17 cellular contexts compared by ENCODE assay signal in the genomic region with DNA sequence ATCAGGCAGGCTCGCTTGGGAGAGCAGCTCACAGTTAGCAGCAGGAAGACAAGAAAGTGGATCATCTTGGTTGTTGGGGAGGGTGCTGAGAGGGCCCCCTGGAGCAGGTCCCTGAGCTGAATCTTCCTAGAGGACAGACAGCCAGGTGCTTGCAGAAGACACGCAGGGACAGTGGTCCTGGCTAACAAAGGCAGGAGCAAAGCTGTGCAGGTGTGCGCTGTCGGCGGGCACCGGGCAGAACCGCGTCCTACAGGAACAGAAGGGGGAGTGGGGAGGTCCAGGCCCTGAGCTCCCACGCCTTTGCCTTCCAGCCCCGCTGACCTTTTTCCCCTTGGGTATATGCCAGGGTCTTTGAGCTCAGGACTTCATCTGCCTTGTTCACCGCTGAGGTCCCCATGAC. TPM values are rescaled to one million over a fixed set of nuclear protein-coding genes. Genes with fewer than 3 reads are reported as not detected.
A peak's percentile ranks its signal among the peaks of the same experiment; 100 is the strongest.
DNase-seq lines count a peak whose midpoint lies in the region; ATAC-seq and TF ChIP-seq lines count a peak whose summit lies in the region.
"Had no signal": no experiment of that assay in that cellular context is flagged by ENCODE, and none has a peak within 500 bp of the region (broad histone marks: within the 10 kb centered on the region; RNA-seq: fewer than 3 reads in every experiment).

No MANE protein-coding gene starts in this region.

- ATAC-seq in Right ventricle myocardium superior (ENCODE audit: poor library complexity), result peak; percentile 16
- no peak for ATAC-seq in left cardiac atrium
- ATAC-seq in lower lobe of right lung, result no peak
- ATAC-seq in stimulated activated naive B cell treated with anti-CD40 and anti-IgM and Interleukin-4, amounts not matched to agents 10 μg/mL and 1 μg/mL and 100 μg/mL, for 72 hours (replicated peaks), result no peak
- no peak for ATAC-seq in GM19035 (IDR thresholded peaks at IDR 0.05; ENCODE audit: unreplicated experiment)
- ATAC-seq: K562 had no signal

- peaks cover 19% of the 10 kb centered on the region for H3K4me1 ChIP-seq in lower lobe of right lung

- no peak for TF ChIP-seq CTCF in lower lobe of right lung (IDR thresholded peaks at IDR 0.05)

- no peaks in the 10 kb centered on the region for H3K9me3 ChIP-seq in lower lobe of right lung
- H3K9me3 ChIP-seq: heart right ventricle had no signal

- H3K27me3 ChIP-seq in lower lobe of right lung (ENCODE audit: low read depth), result no peaks in the 10 kb centered on the region
- H3K27me3 ChIP-seq: heart right ventricle had no signal

- H3K4me3 Mint-ChIP-seq in stimulated activated naive B cell treated with anti-CD40 and anti-IgM and Interleukin-4, amounts not matched to agents 10 μg/mL and 1 μg/mL and 100 μg/mL, for 72 hours, result no peak overlapping the region
- H3K4me3 Mint-ChIP-seq: endodermal cell had no signal

- H3K9me3 Mint-ChIP-seq in stimulated activated naive B cell treated with anti-CD40 and anti-IgM and Interleukin-4, amounts not matched to agents 10 μg/mL and 1 μg/mL and 100 μg/mL, for 72 hours, result no peaks in the 10 kb centered on the region
- H3K9me3 Mint-ChIP-seq: activated T-helper 1 cell treated with anti-CD3 and anti-CD28 coated beads, Interleukin-12 subunit alpha, Interleukin-12 subunit beta, Interleukin-2, Interleukin-4 antibody, amounts not matched to agents 30 ng/mL and 10 ng/mL and 1 ng/mL, durations not matched to agents 14 hours and 24 hours and 36 hours; endodermal cell had no signal

- intact Hi-C loops in Right ventricle myocardium superior (cut with DNase I), result loop anchor here (5.0 kb wide), 2 partner anchors 93 to 633 kb away; no protein-coding TSS in a partner anchor
- intact Hi-C loops in left cardiac atrium (cut with DNase I), result loop anchor here in 1 of 2 donors (5.0 kb wide), 2 partner anchors 88 to 633 kb away; no protein-coding TSS in a partner anchor
- intact Hi-C loops in lower lobe of right lung (cut with DNase I), result no loop called here

- H3K36me3 Mint-ChIP-seq in stimulated activated naive B cell treated with anti-CD40 and anti-IgM and Interleukin-4, amounts not matched to agents 10 μg/mL and 1 μg/mL and 100 μg/mL, for 72 hours, result peaks cover 68 to 77% of the 10 kb centered on the region in 2 donors

- peaks cover 42 to 63% of the 10 kb centered on the region in 2 donors for H3K4me1 Mint-ChIP-seq in stimulated activated naive B cell treated with anti-CD40 and anti-IgM and Interleukin-4, amounts not matched to agents 10 μg/mL and 1 μg/mL and 100 μg/mL, for 72 hours
- H3K4me1 Mint-ChIP-seq: endodermal cell had no signal

- H3K27ac ChIP-seq in lower lobe of right lung, result no peak overlapping the region
- H3K27ac ChIP-seq: 22Rv1, WERI-Rb-1 had no signal

- no peak overlapping the region for H3K4me3 ChIP-seq in lower lobe of right lung
- H3K4me3 ChIP-seq: heart right ventricle, K562 had no signal

- H3K27ac Mint-ChIP-seq in stimulated activated naive B cell treated with anti-CD40 and anti-IgM and Interleukin-4, amounts not matched to agents 10 μg/mL and 1 μg/mL and 100 μg/mL, for 72 hours, result peak overlapping the region; percentile 53

- no peaks in the 10 kb centered on the region for H3K27me3 Mint-ChIP-seq in stimulated activated naive B cell treated with anti-CD40 and anti-IgM and Interleukin-4, amounts not matched to agents 10 μg/mL and 1 μg/mL and 100 μg/mL, for 72 hours

- H3K36me3 ChIP-seq in lower lobe of right lung, result peaks cover 95% of the 10 kb centered on the region

- DNase-seq in NCI-H1417 (lab: John Stamatoyannopoulos, UW) (peak in 2 of 3 experiments; percentile 47 to 68), NCI-H1417 treated with DMSO at 0.1 percent for 48 hours (lab: John Stamatoyannopoulos, UW) (no peak), Right ventricle myocardium superior (no peak), left cardiac atrium (no peak), lower lobe of right lung (peak; percentile 32), amygdala (lab: John Stamatoyannopoulos, UW) (no peak)
- no peak for DNase-seq in stimulated activated naive B cell treated with anti-CD40 and anti-IgM and Interleukin-4, amounts not matched to agents 10 μg/mL and 1 μg/mL and 100 μg/mL, for 72 hours
- DNase-seq: aorta, cerebellar nuclear complex, DMS79, endodermal cell, heart right ventricle, WERI-Rb-1 had no signal

RNA-seq across cellular contexts. Expression of gene PARVB, which starts 30.1 kb away (rescaled TPM):
- total RNA-seq in Right ventricle myocardium superior (194 TPM), left cardiac atrium (100 to 1,000 TPM in 1 of 2 donors, 10 to 100 TPM in 1; 95.5 to 113 TPM), lower lobe of right lung (44.7 TPM)

RNA-seq across cellular contexts. Expression of gene SAMM50, which starts 38.8 kb away (rescaled TPM):
- total RNA-seq in Right ventricle myocardium superior (78.0 TPM), left cardiac atrium (10 to 100 TPM; 55.5 to 67.6 TPM), lower lobe of right lung (28.5 TPM)

Comparison
In these comparisons a context has a peak if more than half of its experiments do, and no peak if none do; other contexts are left out.
1. DNase-seq: peak in NCI-H1417 (2 of 3) and lower lobe of right lung (single experiment); none in NCI-H1417 treated with DMSO at 0.1 percent for 48 hours (single experiment), Right ventricle myocardium superior (single experiment), left cardiac atrium (single experiment), stimulated activated naive B cell treated with anti-CD40 and anti-IgM and Interleukin-4, amounts not matched to agents 10 μg/mL and 1 μg/mL and 100 μg/mL, for 72 hours (single experiment) and amygdala (0 of 56).